ENCODE assay signal across 3 cellular contexts in the genomic region with DNA sequence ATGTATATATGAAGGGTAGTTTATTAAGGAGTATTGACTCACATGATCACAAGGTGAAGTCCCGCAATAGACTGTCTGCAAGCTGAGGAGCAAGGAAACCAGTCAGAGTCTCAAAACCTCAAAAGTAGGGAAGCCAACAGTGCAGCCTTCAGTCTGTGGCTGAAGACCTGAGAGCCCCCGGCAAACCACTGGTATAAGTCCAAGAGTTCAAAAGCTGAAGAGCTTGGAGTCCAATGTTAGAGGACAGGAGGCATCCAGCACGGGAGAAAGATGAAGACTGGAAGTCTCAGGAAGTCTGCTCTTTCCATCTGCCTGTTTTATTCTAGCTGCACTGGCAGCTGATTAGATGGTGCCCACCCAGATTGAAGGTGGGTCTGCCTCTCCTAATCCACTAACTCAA. TPM values are rescaled to one million over a fixed set of nuclear protein-coding genes. Genes with fewer than 3 reads are reported as not detected.
"Had no signal": no experiment of that assay in that cellular context is flagged by ENCODE, and none has a peak within 500 bp of the region (broad histone marks: within the 10 kb centered on the region; RNA-seq: fewer than 3 reads in every experiment).

No MANE protein-coding gene starts in this region.

RNA-seq across cellular contexts. Expression of gene RBM20, which starts 33.4 kb away (rescaled TPM):
- total RNA-seq: activated CD4-positive, alpha-beta memory T cell treated with anti-CD3 and anti-CD28 coated beads for 36 hours; activated T-helper 1 cell treated with anti-CD3 and anti-CD28 coated beads, Interleukin-12 subunit alpha, Interleukin-12 subunit beta, Interleukin-2, Interleukin-4 antibody, amounts not matched to agents 30 ng/mL and 10 ng/mL and 1 ng/mL, durations not matched to agents 14 hours and 24 hours and 36 hours; bronchial epithelial cell had no signal
